In the genomic region with DNA sequence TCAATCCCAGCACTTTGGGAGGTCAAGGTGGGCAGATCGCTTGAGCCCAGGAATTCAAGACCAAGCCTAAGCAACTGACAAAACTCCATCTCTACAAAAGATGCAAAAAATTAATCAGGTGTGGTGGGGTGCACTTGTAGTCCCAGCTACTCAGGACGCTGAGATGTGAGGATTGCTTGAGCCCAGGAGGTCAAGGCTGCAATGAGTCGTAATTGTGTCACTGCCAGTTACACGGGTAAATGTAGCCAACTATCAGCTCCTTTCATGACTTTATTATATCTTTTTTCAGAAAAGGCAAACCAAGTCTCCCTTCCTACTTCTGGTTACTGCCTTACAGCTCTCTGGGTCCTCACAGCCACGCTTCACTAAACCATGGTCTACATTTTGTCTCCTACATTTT, we compare ENCODE assay signal across 19 cellular contexts. TPM values are rescaled to one million over a fixed set of nuclear protein-coding genes. Genes with fewer than 3 reads are reported as not detected.
DNase-seq lines count a peak whose midpoint lies in the region; ATAC-seq and TF ChIP-seq lines count a peak whose summit lies in the region.
"Had no signal": no experiment of that assay in that cellular context is flagged by ENCODE, and none has a peak within 500 bp of the region (broad histone marks: within the 10 kb centered on the region; RNA-seq: fewer than 3 reads in every experiment).

No MANE protein-coding gene starts in this region.

- H3K4me3 ChIP-seq in astrocyte of the spinal cord (ENCODE audit: low read depth, low read length) = no peak overlapping the region
- H3K4me3 ChIP-seq: adrenal gland, mucosa of descending colon, upper lobe of right lung had no signal

- H3K27me3 Mint-ChIP-seq in CD4-positive, alpha-beta T cell = no peaks in the 10 kb centered on the region
- no peaks in the 10 kb centered on the region for H3K27me3 Mint-ChIP-seq in natural killer cell (ENCODE audit: low read depth in 2 of 2)
- H3K27me3 Mint-ChIP-seq: activated T-helper 17 cell treated with anti-CD3 and anti-CD28 coated beads, Interleukin-2, amount 50 U/mL, for 72 hours had no signal

- no peaks in the 10 kb centered on the region for H3K9me3 ChIP-seq in CD4-positive, alpha-beta T cell (ENCODE audit: control insufficient read depth, low read length)
- H3K9me3 ChIP-seq: adrenal gland, Caco-2, mucosa of descending colon, upper lobe of right lung had no signal

- H3K27ac ChIP-seq in CD4-positive, alpha-beta T cell (ENCODE audit: low read depth, low read length) = no peak overlapping the region
- H3K27ac ChIP-seq: foreskin keratinocyte, upper lobe of right lung had no signal

- H3K4me3 Mint-ChIP-seq in CD4-positive, alpha-beta T cell = peak overlapping the region; percentile 27
- H3K4me3 Mint-ChIP-seq in natural killer cell = no peak overlapping the region
- H3K4me3 Mint-ChIP-seq: activated T-helper 17 cell treated with anti-CD3 and anti-CD28 coated beads, Interleukin-2, amount 50 U/mL, for 72 hours; WTC11 had no signal

- CTCF ChIA-PET in CD4-positive, alpha-beta T cell (lab: Charles Lee) = interaction anchor here (4.0 kb wide), 1 partner anchor 11 kb away, joined by 13 read pairs; no protein-coding TSS in a partner anchor

- no peaks in the 10 kb centered on the region for H3K27me3 ChIP-seq in CD4-positive, alpha-beta T cell (ENCODE audit: control insufficient read depth, insufficient read depth, low read length)
- H3K27me3 ChIP-seq: adrenal gland, foreskin keratinocyte, upper lobe of right lung had no signal

- ATAC-seq in CD4-positive, alpha-beta T cell (ENCODE audit: poor library complexity) = no peak
- ATAC-seq in HG03520 (IDR thresholded peaks at IDR 0.05; ENCODE audit: unreplicated experiment) (no peak), natural killer cell (no peak)
- ATAC-seq: activated T-helper 17 cell treated with anti-CD3 and anti-CD28 coated beads, Interleukin-2, amount 50 U/mL, for 72 hours; foreskin keratinocyte; mucosa of descending colon; right cardiac atrium; stimulated activated naive CD8-positive, alpha-beta T cell treated with anti-CD3 and anti-CD28 coated beads, Interleukin-15, Interleukin-2, amounts not matched to agents 100 U/mL and 50 U/mL, for 24 hours; upper lobe of right lung; WTC11 had no signal

- in situ Hi-C loops in astrocyte of the spinal cord (cut with HindIII; ENCODE audit: low sequenced_read_pairs) = no loop called here

- POLR2A ChIA-PET in CD4-positive, alpha-beta T cell (lab: Charles Lee) = no interaction called here

- H3K27ac Mint-ChIP-seq in CD4-positive, alpha-beta T cell = no peak overlapping the region
- H3K27ac Mint-ChIP-seq in natural killer cell = no peak overlapping the region
- H3K27ac Mint-ChIP-seq: activated T-helper 17 cell treated with anti-CD3 and anti-CD28 coated beads, Interleukin-2, amount 50 U/mL, for 72 hours; WTC11 had no signal

- H3K9me3 Mint-ChIP-seq in CD4-positive, alpha-beta T cell = no peaks in the 10 kb centered on the region
- H3K9me3 Mint-ChIP-seq in natural killer cell = no peaks in the 10 kb centered on the region
- H3K9me3 Mint-ChIP-seq: activated T-helper 17 cell treated with anti-CD3 and anti-CD28 coated beads, Interleukin-2, amount 50 U/mL, for 72 hours had no signal

- TF ChIP-seq CTCF in CD4-positive, alpha-beta T cell (IDR thresholded peaks at IDR 0.05) = no peak
- TF ChIP-seq CTCF in astrocyte of the spinal cord (IDR thresholded peaks at IDR 0.05; ENCODE audit: low read depth, low read length) (no peak), natural killer cell (IDR thresholded peaks at IDR 0.05) (no peak)

- DNase-seq in CD4-positive, alpha-beta T cell = no peak
- peak; percentile 74 for DNase-seq in HCEC 1CT
- peak; percentile 19 for DNase-seq in astrocyte of the spinal cord (ENCODE audit: low read depth, low spot score)
- DNase-seq in iris pigment epithelial cell (ENCODE audit: low read depth) = peak; percentile 38
- DNase-seq in natural killer cell = no peak
- DNase-seq in ureter (ENCODE audit: low spot score) = no peak
- DNase-seq: effector memory CD4-positive, alpha-beta T cell; foreskin keratinocyte; mucosa of descending colon; NCI-H1417; NCI-H526 treated with DMSO at 0.1 percent for 48 hours; right cardiac atrium; stimulated activated naive CD8-positive, alpha-beta T cell treated with anti-CD3 and anti-CD28 coated beads, Interleukin-15, Interleukin-2, amounts not matched to agents 100 U/mL and 50 U/mL, for 24 hours; upper lobe of right lung had no signal

- intact Hi-C loops in CD4-positive, alpha-beta T cell (cut with DNase I, micrococcal nuclease) = no loop called here
- intact Hi-C loops in natural killer cell (cut with micrococcal nuclease) = no loop called here

- peaks cover 46% of the 10 kb centered on the region for H3K4me1 Mint-ChIP-seq in CD4-positive, alpha-beta T cell (ENCODE audit: low read depth)
- peaks cover 25 to 35% of the 10 kb centered on the region in 2 donors for H3K4me1 Mint-ChIP-seq in natural killer cell

- H3K36me3 Mint-ChIP-seq in CD4-positive, alpha-beta T cell (ENCODE audit: low read depth) = peaks cover 66% of the 10 kb centered on the region
- H3K36me3 Mint-ChIP-seq in natural killer cell = no peaks in the 10 kb centered on the region

RNA-seq across cellular contexts. Expression of a gene that starts 4.0 kb away (rescaled TPM):
- 10 to 100 TPM; 30.3 to 32.0 TPM for total RNA-seq in CD4-positive, alpha-beta T cell
- total RNA-seq in natural killer cell (10 to 100 TPM; 53.0 to 65.3 (median 53.7) TPM), ureter (49.2 TPM)

RNA-seq across cellular contexts. Expression of a gene that starts 4.2 kb away (rescaled TPM):
- total RNA-seq in CD4-positive, alpha-beta T cell = 100 to 1,000 TPM; 149 to 151 TPM
- total RNA-seq in natural killer cell (100 to 1,000 TPM; 170 to 184 (median 177) TPM), ureter (96.9 TPM)

RNA-seq across cellular contexts. Expression of a gene that starts 12.8 kb away (rescaled TPM):
- total RNA-seq in CD4-positive, alpha-beta T cell = 100 to 1,000 TPM; 120 to 124 TPM
- 100 to 1,000 TPM; 169 to 199 (median 188) TPM for total RNA-seq in natural killer cell
- 210 TPM for total RNA-seq in ureter

RNA-seq across cellular contexts. Expression of a gene that starts 43.8 kb away (rescaled TPM):
- 10 to 100 TPM; 13.7 to 14.8 TPM for total RNA-seq in CD4-positive, alpha-beta T cell
- total RNA-seq in natural killer cell (10 to 100 TPM in 2 of 3 donors, 1 to 10 TPM in 1; 10.0 to 14.6 (median 14.0) TPM), ureter (27.5 TPM)

RNA-seq across cellular contexts. Expression of a gene that starts 53.9 kb away (rescaled TPM):
- 1 to 10 TPM; 3.5 to 4.1 TPM for total RNA-seq in CD4-positive, alpha-beta T cell
- total RNA-seq in natural killer cell (1 to 10 TPM; 2.3 to 5.8 (median 3.6) TPM), ureter (1.1 TPM)

Comparison
In these comparisons a context has a peak if more than half of its experiments do, and no peak if none do; other contexts are left out.
1. DNase-seq: peak in HCEC 1CT (single experiment), astrocyte of the spinal cord (single experiment) and iris pigment epithelial cell (single experiment); none in CD4-positive, alpha-beta T cell (0 of 10), natural killer cell (single experiment) and ureter (single experiment).